Comparison of ENCODE assay signal across 14 cellular contexts in the genomic region with DNA sequence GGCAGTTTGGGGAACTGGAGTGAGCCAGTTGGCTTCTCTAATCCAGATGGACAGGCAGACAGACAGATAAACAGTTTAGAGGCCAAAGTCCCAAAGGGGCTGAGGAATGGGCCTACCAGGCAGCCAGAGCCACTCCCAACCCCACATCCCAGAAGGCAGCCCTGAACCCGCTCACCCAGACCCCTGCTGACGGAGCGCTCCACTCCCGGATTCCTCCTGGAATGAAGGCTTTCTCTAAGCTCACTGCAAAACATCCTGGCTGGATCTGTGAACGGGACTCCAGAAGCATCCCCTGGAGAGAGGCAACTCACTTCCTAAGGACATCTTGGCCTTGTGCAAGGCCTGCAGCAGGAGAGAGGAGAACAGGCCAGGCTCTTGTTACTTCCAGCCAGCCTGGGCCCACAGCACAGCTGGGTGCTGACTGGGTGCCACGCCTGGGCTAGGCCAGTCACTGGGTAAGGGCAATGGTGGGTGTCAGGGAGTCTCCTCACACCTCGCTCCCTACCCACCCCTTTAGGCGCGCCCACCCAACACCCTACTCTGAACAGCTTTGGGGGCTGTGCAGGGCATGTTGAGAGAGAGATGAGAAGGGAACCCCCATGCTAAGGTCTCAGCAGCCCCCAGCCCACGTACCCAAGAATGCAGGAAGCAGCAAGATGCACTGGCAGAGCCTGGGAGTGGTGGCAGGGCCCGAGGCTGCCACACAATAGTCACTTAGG.
DNase-seq lines count a peak whose midpoint lies in the region; ATAC-seq and TF ChIP-seq lines count a peak whose summit lies in the region.
"Had no signal": no experiment of that assay in that cellular context is flagged by ENCODE, and none has a peak within 500 bp of the region (broad histone marks: within the 10 kb centered on the region; RNA-seq: fewer than 3 reads in every experiment).

No MANE protein-coding gene starts in this region.

- H3K79me2 ChIP-seq in MM.1S (ENCODE audit: low read length), result no peaks in the 10 kb centered on the region

- DNase-seq in NCI-H82 (lab: John Stamatoyannopoulos, UW) (peak; percentile 69), NCI-H82 treated with DMSO at 0.1 percent for 48 hours (lab: John Stamatoyannopoulos, UW; ENCODE audit: unreplicated experiment) (no peak), glutamatergic neuron (no peak), mucosa of descending colon (peak in 1 of 3 donors; percentile 23), type B pancreatic cell (ENCODE audit: extremely low spot score, unreplicated experiment) (peak; percentile 52), natural killer cell (no peak), MM.1S (no peak), NCI-H446 (lab: John Stamatoyannopoulos, UW) (no peak)
- DNase-seq: 8988T; activated naive CD4-positive, alpha-beta T cell treated with anti-CD3 and anti-CD28 coated beads, Interleukin-2, amount 50 U/mL, for 16 hours; erythroblast; NCI-H2171 had no signal

- H3K27ac Mint-ChIP-seq in glutamatergic neuron (ENCODE audit: unreplicated experiment) (peak overlapping the region; percentile 6), type B pancreatic cell (no peak overlapping the region), natural killer cell (no peak overlapping the region)

- H3K4me1 Mint-ChIP-seq in glutamatergic neuron (ENCODE audit: low read depth, unreplicated experiment) (peaks cover 28% of the 10 kb centered on the region), type B pancreatic cell (ENCODE audit: unreplicated experiment) (peaks cover 5% of the 10 kb centered on the region), natural killer cell (no peaks in the 10 kb centered on the region)

- H3K27me3 Mint-ChIP-seq in glutamatergic neuron (ENCODE audit: unreplicated experiment) (no peaks in the 10 kb centered on the region), type B pancreatic cell (peaks cover 5% of the 10 kb centered on the region), natural killer cell (ENCODE audit: low read depth in 2 of 2) (no peaks in the 10 kb centered on the region)

- H3K27ac ChIP-seq in MM.1S (ENCODE audit: low read length), result no peak overlapping the region
- H3K27ac ChIP-seq: SK-N-MC, suprapubic skin had no signal

- H3K4me2 ChIP-seq in MM.1S (ENCODE audit: low read depth, low read length), result no peak overlapping the region

- no peaks in the 10 kb centered on the region for H3K36me3 ChIP-seq in mucosa of descending colon (ENCODE audit: low read depth)
- no peaks in the 10 kb centered on the region for H3K36me3 ChIP-seq in MM.1S (replicated peaks; ENCODE audit: insufficient read depth, low read length)
- H3K36me3 ChIP-seq: suprapubic skin had no signal

- no peaks in the 10 kb centered on the region for H4K20me1 ChIP-seq in MM.1S (ENCODE audit: insufficient read depth, low read length)

- H3K4me3 ChIP-seq in mucosa of descending colon (no peak overlapping the region), MM.1S (ENCODE audit: low read length) (no peak overlapping the region)
- H3K4me3 ChIP-seq: SK-N-MC, suprapubic skin had no signal

- no peak for TF ChIP-seq CTCF in glutamatergic neuron (IDR thresholded peaks at IDR 0.05; ENCODE audit: partially characterized antibody, unreplicated experiment)
- no peak for TF ChIP-seq CTCF in mucosa of descending colon (IDR thresholded peaks at IDR 0.05)
- no peak for TF ChIP-seq CTCF in type B pancreatic cell (conservative IDR thresholded peaks at IDR 0.05)
- TF ChIP-seq CTCF in natural killer cell (IDR thresholded peaks at IDR 0.05), result no peak
- TF ChIP-seq CTCF in MM.1S (IDR thresholded peaks at IDR 0.05; ENCODE audit: low read length), result no peak

- intact Hi-C loops in mucosa of descending colon (cut with DNase I, micrococcal nuclease), result no loop called here
- intact Hi-C loops in natural killer cell (cut with micrococcal nuclease), result no loop called here

- H3K27me3 ChIP-seq in MM.1S (replicated peaks; ENCODE audit: insufficient read depth, low read length), result no peaks in the 10 kb centered on the region
- H3K27me3 ChIP-seq: suprapubic skin had no signal

- H3K36me3 Mint-ChIP-seq in glutamatergic neuron (ENCODE audit: unreplicated experiment) (no peaks in the 10 kb centered on the region), type B pancreatic cell (no peaks in the 10 kb centered on the region), natural killer cell (no peaks in the 10 kb centered on the region)

- H3K9me2 ChIP-seq in MM.1S (replicated peaks; ENCODE audit: insufficient read depth, low read length), result no peaks in the 10 kb centered on the region

- no peak overlapping the region for H3K9ac ChIP-seq in MM.1S (ENCODE audit: low read length)

- H2AFZ ChIP-seq in MM.1S (ENCODE audit: low read length), result no peak overlapping the region

- ATAC-seq in mucosa of descending colon, result peak; percentile 52
- no peak for ATAC-seq in natural killer cell

- H3K9me3 ChIP-seq in mucosa of descending colon (no peaks in the 10 kb centered on the region), MM.1S (replicated peaks; ENCODE audit: insufficient read depth, low read length) (no peaks in the 10 kb centered on the region)
- H3K9me3 ChIP-seq: suprapubic skin had no signal

- no peaks in the 10 kb centered on the region for H3K9me3 Mint-ChIP-seq in glutamatergic neuron (ENCODE audit: unreplicated experiment)
- H3K9me3 Mint-ChIP-seq in type B pancreatic cell, result no peaks in the 10 kb centered on the region
- H3K9me3 Mint-ChIP-seq in natural killer cell, result no peaks in the 10 kb centered on the region

- no peaks in the 10 kb centered on the region for H3F3A ChIP-seq in MM.1S (ENCODE audit: insufficient read depth, low read length)

- H3K4me3 Mint-ChIP-seq in glutamatergic neuron (ENCODE audit: unreplicated experiment) (no peak overlapping the region), type B pancreatic cell (no peak overlapping the region), natural killer cell (no peak overlapping the region)

- H3K4me1 ChIP-seq in mucosa of descending colon (ENCODE audit: low read depth) (no peaks in the 10 kb centered on the region), MM.1S (ENCODE audit: low read length) (no peaks in the 10 kb centered on the region)

Comparison
In these comparisons a context has a peak if more than half of its experiments do, and no peak if none do; other contexts are left out.
1. DNase-seq: peak in NCI-H82 (single experiment) and type B pancreatic cell (single experiment); none in NCI-H82 treated with DMSO at 0.1 percent for 48 hours (single experiment), glutamatergic neuron (single experiment), natural killer cell (single experiment), MM.1S (single experiment) and NCI-H446 (0 of 2).